10 cellular contexts compared by ENCODE assay signal in the genomic region with DNA sequence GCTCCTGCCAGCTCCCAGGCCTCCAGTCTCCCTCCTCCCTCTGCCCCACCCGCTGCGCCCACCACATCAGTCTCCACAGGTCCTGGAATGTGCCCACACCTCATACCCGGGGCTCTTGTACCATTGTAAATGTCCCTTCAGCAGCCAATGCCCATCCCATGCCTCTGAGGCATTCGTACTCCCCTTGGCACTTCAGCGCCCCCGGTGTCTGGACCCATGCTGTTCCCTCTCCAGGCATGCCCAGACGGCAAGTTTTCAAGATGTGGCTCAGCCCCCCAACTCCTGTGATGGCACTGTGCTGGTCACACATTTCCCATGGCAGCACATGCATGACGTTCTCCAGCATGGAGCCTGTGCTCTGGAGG. TPM values are rescaled to one million over a fixed set of nuclear protein-coding genes. Genes with fewer than 3 reads are reported as not detected.
DNase-seq lines count a peak whose midpoint lies in the region; ATAC-seq, FAIRE-seq and TF ChIP-seq lines count a peak whose summit lies in the region.
"Had no signal": no experiment of that assay in that cellular context is flagged by ENCODE, and none has a peak within 500 bp of the region (broad histone marks: within the 10 kb centered on the region; RNA-seq: fewer than 3 reads in every experiment).

No MANE protein-coding gene starts in this region.

- no peak for TF ChIP-seq POLR2A in NB4 (IDR thresholded peaks at IDR 0.05; ENCODE audit: extremely low read depth, insufficient read length)

- no peak for ATAC-seq in CD4-positive, alpha-beta T cell (ENCODE audit: poor library complexity)
- ATAC-seq in pancreas (no peak), GM21786 (IDR thresholded peaks at IDR 0.05; ENCODE audit: unreplicated experiment) (no peak), HG02981 (IDR thresholded peaks at IDR 0.05; ENCODE audit: unreplicated experiment) (no peak), GM19463 (IDR thresholded peaks at IDR 0.05; ENCODE audit: unreplicated experiment) (no peak)

- H3K36me3 ChIP-seq in endodermal cell (ENCODE audit: control insufficient read depth, insufficient read depth, low read length) (no peaks in the 10 kb centered on the region), pancreas (no peaks in the 10 kb centered on the region)

- H3K27ac ChIP-seq in CD4-positive, alpha-beta T cell (ENCODE audit: low read depth, low read length), result no peak overlapping the region
- H3K27ac ChIP-seq in endodermal cell (ENCODE audit: low read depth, low read length), result no peak overlapping the region
- peak overlapping the region in 3 of 4 donors; percentile 8 to 62 (median 62) for H3K27ac ChIP-seq in pancreas

- H3K4me1 Mint-ChIP-seq in CD4-positive, alpha-beta T cell (ENCODE audit: low read depth), result peaks cover 40% of the 10 kb centered on the region
- peaks cover 38% of the 10 kb centered on the region for H3K4me1 Mint-ChIP-seq in endodermal cell

- intact Hi-C loops in CD4-positive, alpha-beta T cell (cut with DNase I, micrococcal nuclease), result no loop called here
- intact Hi-C loops in pancreas (cut with DNase I), result no loop called here

- H3K36me3 Mint-ChIP-seq in CD4-positive, alpha-beta T cell (ENCODE audit: low read depth), result no peaks in the 10 kb centered on the region
- H3K36me3 Mint-ChIP-seq in endodermal cell (ENCODE audit: low read depth), result no peaks in the 10 kb centered on the region

- no peak for FAIRE-seq in pancreas (lab: Jason Lieb, UNC)

- no peak for DNase-seq in CD4-positive, alpha-beta T cell
- DNase-seq in NB4 (ENCODE audit: low read depth), result no peak
- DNase-seq in endodermal cell, result peak; percentile 77
- no peak for DNase-seq in pancreas
- no peak for DNase-seq in activated gamma-delta T cell treated with Interleukin-2 at 50 U/mL for 16 hours
- DNase-seq: stimulated activated CD4-positive, alpha-beta T cell treated with anti-CD3 and anti-CD28 coated beads, Interleukin-12 subunit alpha, Interleukin-12 subunit beta, amount 100 ng/mL, for 4 hours had no signal

- peaks cover 33% of the 10 kb centered on the region for H3K4me1 ChIP-seq in endodermal cell (ENCODE audit: control insufficient read depth, insufficient read depth, low read length)
- H3K4me1 ChIP-seq in pancreas, result peaks cover 0 to 3% (median 0%) of the 10 kb centered on the region in 3 donors

- no peaks in the 10 kb centered on the region for H3K9me3 ChIP-seq in CD4-positive, alpha-beta T cell (ENCODE audit: control insufficient read depth, low read length)
- H3K9me3 ChIP-seq in endodermal cell (ENCODE audit: control insufficient read depth, low read length), result no peaks in the 10 kb centered on the region
- no peaks in the 10 kb centered on the region for H3K9me3 ChIP-seq in pancreas

- H3K27me3 ChIP-seq in CD4-positive, alpha-beta T cell (ENCODE audit: control insufficient read depth, insufficient read depth, low read length), result no peaks in the 10 kb centered on the region
- H3K27me3 ChIP-seq in endodermal cell (ENCODE audit: control insufficient read depth, insufficient read depth, low read length, poor library complexity, severe bottlenecking), result no peaks in the 10 kb centered on the region
- H3K27me3 ChIP-seq in pancreas, result no peaks in the 10 kb centered on the region

- CTCF ChIA-PET in CD4-positive, alpha-beta T cell (lab: Charles Lee), result no interaction called here

- WGBS in endodermal cell (ENCODE audit: insufficient coverage in 1 of 2, insufficient read length in 1 of 2), 2 experiments, result 78 to 83% methylated on average over 7 to 8 of the region's 8 CpGs
- 75% methylated on average over 8 of the region's 8 CpGs for WGBS in pancreas, 2 donors

- H3K27me3 Mint-ChIP-seq in CD4-positive, alpha-beta T cell, result no peaks in the 10 kb centered on the region
- no peaks in the 10 kb centered on the region for H3K27me3 Mint-ChIP-seq in endodermal cell (ENCODE audit: insufficient read depth)

- TF ChIP-seq CTCF in CD4-positive, alpha-beta T cell (IDR thresholded peaks at IDR 0.05), result no peak
- peak; percentile 22 for TF ChIP-seq CTCF in NB4 (IDR thresholded peaks at IDR 0.05; ENCODE audit: low read depth, low read length)
- TF ChIP-seq CTCF in endodermal cell (conservative IDR thresholded peaks at IDR 0.05), result peak; percentile 6
- TF ChIP-seq CTCF in pancreas (IDR thresholded peaks at IDR 0.05), result no peak

- H3K4me3 ChIP-seq in NB4 (ENCODE audit: low read depth, low read length), result peak overlapping the region; percentile 47
- H3K4me3 ChIP-seq in endodermal cell (ENCODE audit: low read length), result no peak overlapping the region
- no peak overlapping the region for H3K4me3 ChIP-seq in pancreas

- peak overlapping the region; percentile 46 for H3K4me3 Mint-ChIP-seq in CD4-positive, alpha-beta T cell
- H3K4me3 Mint-ChIP-seq in endodermal cell, result peak overlapping the region; percentile 35

- H3K9me3 Mint-ChIP-seq in CD4-positive, alpha-beta T cell, result no peaks in the 10 kb centered on the region
- no peaks in the 10 kb centered on the region for H3K9me3 Mint-ChIP-seq in endodermal cell

- no peak overlapping the region for H3K9ac ChIP-seq in endodermal cell (ENCODE audit: extremely low read depth, low read length, poor library complexity, severe bottlenecking)

- peak overlapping the region; percentile 53 for H3K27ac Mint-ChIP-seq in CD4-positive, alpha-beta T cell
- H3K27ac Mint-ChIP-seq in endodermal cell, result peak overlapping the region; percentile 80

- POLR2A ChIA-PET in CD4-positive, alpha-beta T cell (lab: Charles Lee), result interaction anchor here (0.8 to 3.2 kb wide), 7 partner anchors 13 to 152 kb away, joined by 3 to 34 read pairs (median 3); a partner anchor contains a TSS

RNA-seq across cellular contexts. Expression of a gene that starts 13.3 kb away (rescaled TPM):
- total RNA-seq in CD4-positive, alpha-beta T cell, result 10 to 100 TPM; 61.7 to 62.5 TPM
- total RNA-seq in endodermal cell, result 10 to 100 TPM; 73.1 to 83.2 TPM
- 58.8 TPM for polyA plus RNA-seq in endodermal cell (2013, experiment 1 of 2)
- polyA plus RNA-seq in endodermal cell (2013, experiment 2 of 2), result 68.1 TPM
- total RNA-seq in pancreas, result 10 to 100 TPM; 15.5 to 48.5 (median 21.7) TPM
- 10 to 100 TPM; 52.5 to 66.2 TPM for polyA plus RNA-seq in pancreas

RNA-seq across cellular contexts. Expression of a gene that starts 50.2 kb away (rescaled TPM):
- total RNA-seq in CD4-positive, alpha-beta T cell, result not detected
- total RNA-seq in endodermal cell, result not detected
- polyA plus RNA-seq in endodermal cell (2013, experiment 1 of 2), result not detected
- not detected for polyA plus RNA-seq in endodermal cell (2013, experiment 2 of 2)
- total RNA-seq in pancreas, result not detected
- not detected for polyA plus RNA-seq in pancreas
- total RNA-seq: dermis microvascular lymphatic vessel endothelial cell had no signal

Comparison
In these comparisons a context has a peak if more than half of its experiments do, and no peak if none do; other contexts are left out.
1. H3K27ac ChIP-seq: peak in pancreas (3 of 4); none in CD4-positive, alpha-beta T cell (single experiment) and endodermal cell (single experiment).
2. CTCF ChIP-seq: peak in NB4 (single experiment) and endodermal cell (single experiment); none in CD4-positive, alpha-beta T cell (single experiment) and pancreas (0 of 4).